Comparison of ENCODE assay signal across 18 cellular contexts in the genomic region with DNA sequence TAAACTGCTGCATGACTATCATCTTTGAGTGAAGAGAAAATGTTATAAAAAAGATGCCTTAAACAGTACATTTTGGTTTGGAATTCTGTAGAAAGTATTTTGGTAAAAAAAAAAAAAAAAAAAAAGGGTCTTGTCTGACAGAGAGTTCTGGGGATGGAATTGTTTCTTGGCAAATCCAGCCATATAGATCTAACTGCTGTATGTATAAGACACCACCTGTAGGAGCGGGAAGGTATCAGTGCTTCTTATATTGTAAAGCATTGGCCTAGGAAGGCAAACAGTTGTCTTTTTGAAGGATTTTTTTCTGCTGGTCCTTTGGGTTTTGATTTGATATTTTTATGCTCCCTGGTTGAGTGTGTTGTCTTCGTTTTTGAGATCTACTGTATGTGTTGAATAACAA. TPM values are rescaled to one million over a fixed set of nuclear protein-coding genes. Genes with fewer than 3 reads are reported as not detected.
DNase-seq lines count a peak whose midpoint lies in the region; ATAC-seq, FAIRE-seq and TF ChIP-seq lines count a peak whose summit lies in the region.
"Had no signal": no experiment of that assay in that cellular context is flagged by ENCODE, and none has a peak within 500 bp of the region (broad histone marks: within the 10 kb centered on the region; RNA-seq: fewer than 3 reads in every experiment).

No MANE protein-coding gene starts in this region.

- H3K4me1 ChIP-seq in left ventricle myocardium inferior (peaks cover 69% of the 10 kb centered on the region), right cardiac atrium (ENCODE audit: control insufficient read depth, insufficient read depth, low read length) (peaks cover 2% of the 10 kb centered on the region), small intestine (ENCODE audit: control insufficient read depth in 2 of 2, insufficient read depth in 1 of 2, low read depth in 1 of 2, low read length in 1 of 2) (peaks cover 3 to 11% of the 10 kb centered on the region in 2 donors)

- H3K27me3 Mint-ChIP-seq in central memory CD8-positive, alpha-beta T cell: no peaks in the 10 kb centered on the region
- H3K27me3 Mint-ChIP-seq: activated B cell treated with CpG ODN at 0.5 μM for 24 hours had no signal

- peaks cover 8% of the 10 kb centered on the region for H3K36me3 Mint-ChIP-seq in central memory CD8-positive, alpha-beta T cell (ENCODE audit: insufficient read depth)

- intact Hi-C loops in left ventricle myocardium inferior (cut with micrococcal nuclease) (no loop called here), right cardiac atrium (cut with DNase I) (no loop called here)

- DNase-seq in left ventricle myocardium inferior (no peak), right cardiac atrium (no peak), NCI-H526 treated with DMSO at 0.1 percent for 48 hours (lab: John Stamatoyannopoulos, UW) (peak; percentile 32), small intestine (peak; percentile 23)
- DNase-seq in central memory CD8-positive, alpha-beta T cell (ENCODE audit: low spot score in 2 of 2): no peak
- DNase-seq in activated effector memory CD4-positive, alpha-beta T cell treated with Interleukin-2 at 50 U/mL for 16 hours: no peak
- DNase-seq: activated B cell treated with CpG ODN at 0.5 μM for 24 hours; activated gamma-delta T cell treated with Interleukin-2 at 50 U/mL for 16 hours; cortex of kidney; foreskin melanocyte; left cardiac atrium; NCI-H2081 treated with DMSO at 0.1 percent for 48 hours; stimulated activated CD4-positive, alpha-beta T cell treated with anti-CD3 and anti-CD28 coated beads, Interleukin-15, amount 100 ng/mL, for 24 hours had no signal

- no peaks in the 10 kb centered on the region for H3K27me3 ChIP-seq in left ventricle myocardium inferior (ENCODE audit: low read depth)
- H3K27me3 ChIP-seq in right cardiac atrium (ENCODE audit: control insufficient read depth, insufficient read depth): no peaks in the 10 kb centered on the region
- no peaks in the 10 kb centered on the region for H3K27me3 ChIP-seq in small intestine (ENCODE audit: control insufficient read depth in 2 of 2, insufficient read depth in 2 of 2, low read length in 2 of 2)

- H3K9me3 ChIP-seq in left ventricle myocardium inferior (replicated peaks): no peaks in the 10 kb centered on the region
- H3K9me3 ChIP-seq in right cardiac atrium (ENCODE audit: control insufficient read depth, low read length): no peaks in the 10 kb centered on the region
- H3K9me3 ChIP-seq in small intestine (ENCODE audit: control insufficient read depth, low read depth): no peaks in the 10 kb centered on the region

- H3K36me3 ChIP-seq in left ventricle myocardium inferior (no peaks in the 10 kb centered on the region), small intestine (ENCODE audit: control insufficient read depth in 2 of 2, insufficient read depth in 2 of 2, low read length in 2 of 2) (no peaks in the 10 kb centered on the region)

- no peak for FAIRE-seq in small intestine (lab: Jason Lieb, UNC)

- no peak overlapping the region for H3K27ac ChIP-seq in left ventricle myocardium inferior (replicated peaks)
- H3K27ac ChIP-seq in right cardiac atrium (ENCODE audit: low read length): no peak overlapping the region
- no peak overlapping the region for H3K27ac ChIP-seq in small intestine (ENCODE audit: low read depth in 1 of 2, low read length in 1 of 2)
- H3K27ac ChIP-seq: KMS-11 had no signal

- no peaks in the 10 kb centered on the region for H3K9me3 Mint-ChIP-seq in central memory CD8-positive, alpha-beta T cell
- H3K9me3 Mint-ChIP-seq: activated B cell treated with CpG ODN at 0.5 μM for 24 hours had no signal

- 76% methylated on average over 2 of the region's 2 CpGs for WGBS in right cardiac atrium
- WGBS in small intestine, 3 donors: 45 to 67% (median 59%) methylated on average over 2 of the region's 2 CpGs

- no peak for TF ChIP-seq CTCF in left ventricle myocardium inferior (IDR thresholded peaks at IDR 0.05; ENCODE audit: borderline replicate concordance)

- H3K4me1 Mint-ChIP-seq in central memory CD8-positive, alpha-beta T cell: peaks cover 59% of the 10 kb centered on the region

- ATAC-seq in right cardiac atrium: no peak
- no peak for ATAC-seq in central memory CD8-positive, alpha-beta T cell (replicated peaks; ENCODE audit: extremely low read depth, poor library complexity, severe bottlenecking)
- ATAC-seq in activated CD4-positive, CD25-positive, alpha-beta regulatory T cell treated with anti-CD3 and anti-CD28 coated beads, Interleukin-2, amount 50 U/mL, for 24 hours: no peak
- ATAC-seq in GM21423 (IDR thresholded peaks at IDR 0.05; ENCODE audit: unreplicated experiment): no peak
- ATAC-seq: HCT116, left cardiac atrium had no signal

- no peak overlapping the region for H3K27ac Mint-ChIP-seq in central memory CD8-positive, alpha-beta T cell (ENCODE audit: low read depth)
- H3K27ac Mint-ChIP-seq: activated B cell treated with CpG ODN at 0.5 μM for 24 hours, CD14-positive monocyte had no signal

- H3K4me3 Mint-ChIP-seq in central memory CD8-positive, alpha-beta T cell: peak overlapping the region; percentile 91
- H3K4me3 Mint-ChIP-seq: activated B cell treated with CpG ODN at 0.5 μM for 24 hours, CD14-positive monocyte had no signal

- H3K4me3 ChIP-seq in left ventricle myocardium inferior: peak overlapping the region; percentile 81
- no peak overlapping the region for H3K4me3 ChIP-seq in right cardiac atrium (ENCODE audit: low read length)
- no peak overlapping the region for H3K4me3 ChIP-seq in small intestine (ENCODE audit: low read depth in 1 of 2, low read length in 2 of 2)

RNA-seq across cellular contexts. Expression of a gene that starts 2.8 kb away (rescaled TPM):
- 26.6 TPM for total RNA-seq in left ventricle myocardium inferior
- total RNA-seq in right cardiac atrium: 10 to 100 TPM; 25.7 to 37.1 (median 32.9) TPM
- polyA plus RNA-seq in right cardiac atrium: 6.1 TPM
- polyA plus RNA-seq in small intestine: 1 to 10 TPM; 4.8 to 9.6 (median 7.0) TPM

RNA-seq across cellular contexts. Expression of a gene that starts 9.0 kb away (rescaled TPM):
- total RNA-seq in left ventricle myocardium inferior (12.0 TPM), right cardiac atrium (10 to 100 TPM; 14.9 to 20.1 (median 16.9) TPM)
- polyA plus RNA-seq in right cardiac atrium (9.8 TPM), small intestine (1 to 10 TPM; 4.6 to 8.3 (median 7.6) TPM)

RNA-seq across cellular contexts. Expression of a gene that starts 58.3 kb away (rescaled TPM):
- total RNA-seq in left ventricle myocardium inferior (93.3 TPM), right cardiac atrium (10 to 100 TPM; 47.8 to 58.3 (median 51.1) TPM)
- polyA plus RNA-seq in right cardiac atrium (77.4 TPM), small intestine (100 to 1,000 TPM; 273 to 884 (median 819) TPM)

Comparison
In these comparisons a context has a peak if more than half of its experiments do, and no peak if none do; other contexts are left out.
1. DNase-seq: peak in NCI-H526 treated with DMSO at 0.1 percent for 48 hours (single experiment) and small intestine (single experiment); none in left ventricle myocardium inferior (single experiment), right cardiac atrium (0 of 3), central memory CD8-positive, alpha-beta T cell (0 of 2) and activated effector memory CD4-positive, alpha-beta T cell treated with Interleukin-2 at 50 U/mL for 16 hours (single experiment).